ENCODE assay signal across 8 cellular contexts in the genomic region with DNA sequence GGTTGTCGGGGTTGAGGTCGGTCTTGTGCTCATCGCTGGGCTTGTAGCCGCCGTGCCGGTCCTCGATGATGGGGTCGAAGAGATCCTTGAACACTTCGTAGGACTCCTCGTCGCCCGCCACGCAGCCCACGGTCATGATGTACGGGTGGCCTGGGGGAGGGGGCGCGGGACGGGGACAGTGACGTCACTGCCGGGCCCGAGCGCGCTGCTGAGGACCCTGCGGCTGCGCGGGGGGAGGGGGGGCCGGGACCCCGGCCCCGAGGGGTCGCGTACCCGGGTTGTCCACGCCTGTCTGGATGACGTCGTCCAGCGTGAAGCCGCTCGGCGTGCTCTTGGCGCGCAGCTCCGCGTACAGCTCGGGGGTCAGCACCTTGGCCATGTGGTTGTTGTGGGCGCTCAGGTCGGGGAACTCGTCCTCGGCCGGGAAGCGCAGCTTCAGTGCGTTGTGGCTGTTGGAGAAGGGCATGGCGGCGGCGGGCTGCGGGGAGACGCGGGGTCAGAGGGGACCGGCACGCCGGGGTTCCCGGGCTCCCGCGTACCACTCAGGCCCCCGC. TPM values are rescaled to one million over a fixed set of nuclear protein-coding genes. Genes with fewer than 3 reads are reported as not detected.
DNase-seq lines count a peak whose midpoint lies in the region; ATAC-seq and TF ChIP-seq lines count a peak whose summit lies in the region.

No MANE protein-coding gene starts in this region.

- peak overlapping the region; percentile 51 for H3K4me3 ChIP-seq in skeletal muscle cell (ENCODE audit: low read depth, low read length)

- no peak overlapping the region for H3K27ac Mint-ChIP-seq in activated CD8-positive, alpha-beta memory T cell treated with anti-CD3 and anti-CD28 coated beads, Interleukin-2, amount 10 ng/mL, durations not matched to agents 7 days and 5 days

- no peak for DNase-seq in activated CD8-positive, alpha-beta memory T cell treated with anti-CD3 and anti-CD28 coated beads, Interleukin-2, amount 10 ng/mL, durations not matched to agents 7 days and 5 days
- DNase-seq in activated CD8-positive, alpha-beta memory T cell treated with anti-CD3 and anti-CD28 coated beads, Interleukin-2, amount 50 U/mL, for 4 hours: no peak
- DNase-seq in activated T-cell treated with anti-CD3 and anti-CD28 coated beads, Interleukin-2, amount 50 U/mL, for 4 hours: no peak
- DNase-seq in left cardiac atrium (peak; percentile 56), skeletal muscle cell (ENCODE audit: low read depth) (no peak), HPDE6-E6E7 (ENCODE audit: extremely low spot score) (no peak), GM13976 (ENCODE audit: low spot score) (no peak)
- DNase-seq in stimulated activated CD4-positive, alpha-beta T cell treated with anti-CD3 and anti-CD28 coated beads, Interleukin-12 subunit alpha, Interleukin-12 subunit beta, amount 100 ng/mL, for 4 hours: no peak

- H3K36me3 Mint-ChIP-seq in activated CD8-positive, alpha-beta memory T cell treated with anti-CD3 and anti-CD28 coated beads, Interleukin-2, amount 10 ng/mL, durations not matched to agents 7 days and 5 days: no peaks in the 10 kb centered on the region
- H3K36me3 Mint-ChIP-seq in activated T-cell treated with anti-CD3 and anti-CD28 coated beads, Interleukin-2, amount 50 U/mL, for 4 hours (ENCODE audit: insufficient read depth): no peaks in the 10 kb centered on the region

- in situ Hi-C loops in GM13976 (cut with MboI; ENCODE audit: low sequenced_read_pairs, unreplicated experiment): no loop called here

- intact Hi-C loops in left cardiac atrium (cut with DNase I): no loop called here

- CTCF ChIA-PET in activated CD8-positive, alpha-beta memory T cell treated with anti-CD3 and anti-CD28 coated beads, Interleukin-2, amount 10 ng/mL, durations not matched to agents 7 days and 5 days (lab: Charles Lee): interaction anchor here (0.7 to 1.3 kb wide), 4 partner anchors 10 to 198 kb away, joined by 3 to 7 read pairs (median 4); no protein-coding TSS in a partner anchor

- H3K4me3 Mint-ChIP-seq in activated CD8-positive, alpha-beta memory T cell treated with anti-CD3 and anti-CD28 coated beads, Interleukin-2, amount 10 ng/mL, durations not matched to agents 7 days and 5 days: no peak overlapping the region
- peak overlapping the region; percentile 45 for H3K4me3 Mint-ChIP-seq in activated T-cell treated with anti-CD3 and anti-CD28 coated beads, Interleukin-2, amount 50 U/mL, for 4 hours

- peaks cover 21% of the 10 kb centered on the region for H3K27me3 Mint-ChIP-seq in activated CD8-positive, alpha-beta memory T cell treated with anti-CD3 and anti-CD28 coated beads, Interleukin-2, amount 10 ng/mL, durations not matched to agents 7 days and 5 days
- peaks cover 8% of the 10 kb centered on the region for H3K27me3 Mint-ChIP-seq in activated T-cell treated with anti-CD3 and anti-CD28 coated beads, Interleukin-2, amount 50 U/mL, for 4 hours (ENCODE audit: low read depth)

- no peaks in the 10 kb centered on the region for H3K9me3 Mint-ChIP-seq in activated CD8-positive, alpha-beta memory T cell treated with anti-CD3 and anti-CD28 coated beads, Interleukin-2, amount 10 ng/mL, durations not matched to agents 7 days and 5 days (ENCODE audit: low read depth)
- no peaks in the 10 kb centered on the region for H3K9me3 Mint-ChIP-seq in activated T-cell treated with anti-CD3 and anti-CD28 coated beads, Interleukin-2, amount 50 U/mL, for 4 hours

- TF ChIP-seq CTCF in GM13976 (IDR thresholded peaks at IDR 0.05; ENCODE audit: borderline replicate concordance, control extremely low read depth, extremely low read depth, insufficient read depth, missing control alignments): no peak

- ATAC-seq in activated CD8-positive, alpha-beta memory T cell treated with anti-CD3 and anti-CD28 coated beads, Interleukin-2, amount 10 ng/mL, durations not matched to agents 7 days and 5 days: peak; percentile 3
- ATAC-seq in activated T-cell treated with anti-CD3 and anti-CD28 coated beads, Interleukin-2, amount 50 U/mL, for 4 hours: peak; percentile 4
- ATAC-seq in left cardiac atrium: no peak

- H3K4me1 Mint-ChIP-seq in activated CD8-positive, alpha-beta memory T cell treated with anti-CD3 and anti-CD28 coated beads, Interleukin-2, amount 10 ng/mL, durations not matched to agents 7 days and 5 days: peaks cover 14% of the 10 kb centered on the region
- H3K4me1 Mint-ChIP-seq in activated T-cell treated with anti-CD3 and anti-CD28 coated beads, Interleukin-2, amount 50 U/mL, for 4 hours (ENCODE audit: low read depth): peaks cover 6% of the 10 kb centered on the region

RNA-seq across cellular contexts. Expression of gene CKB, which starts 0.5 kb away (rescaled TPM):
- total RNA-seq in activated CD8-positive, alpha-beta memory T cell treated with anti-CD3 and anti-CD28 coated beads, Interleukin-2, amount 10 ng/mL, durations not matched to agents 7 days and 5 days: 1 to 10 TPM; 1.2 to 6.1 TPM
- 1 to 10 TPM; 4.1 to 7.6 (median 6.7) TPM for total RNA-seq in activated T-cell treated with anti-CD3 and anti-CD28 coated beads, Interleukin-2, amount 50 U/mL, for 4 hours
- 100 to 1,000 TPM; 407 to 412 TPM for total RNA-seq in left cardiac atrium

RNA-seq across cellular contexts. Expression of gene TRMT61A, which starts 6.9 kb away (rescaled TPM):
- total RNA-seq in activated CD8-positive, alpha-beta memory T cell treated with anti-CD3 and anti-CD28 coated beads, Interleukin-2, amount 10 ng/mL, durations not matched to agents 7 days and 5 days: 1 to 10 TPM; 7.3 to 9.6 TPM
- 10 to 100 TPM; 53.0 to 62.2 (median 61.5) TPM for total RNA-seq in activated T-cell treated with anti-CD3 and anti-CD28 coated beads, Interleukin-2, amount 50 U/mL, for 4 hours
- total RNA-seq in left cardiac atrium: 1 to 10 TPM; 6.0 to 8.5 TPM

RNA-seq across cellular contexts. Expression of gene BAG5, which starts 40.4 kb away (rescaled TPM):
- total RNA-seq in activated CD8-positive, alpha-beta memory T cell treated with anti-CD3 and anti-CD28 coated beads, Interleukin-2, amount 10 ng/mL, durations not matched to agents 7 days and 5 days: 10 to 100 TPM; 29.9 to 32.3 TPM
- 10 to 100 TPM; 31.4 to 35.6 (median 32.2) TPM for total RNA-seq in activated T-cell treated with anti-CD3 and anti-CD28 coated beads, Interleukin-2, amount 50 U/mL, for 4 hours
- 10 to 100 TPM; 15.2 to 23.6 TPM for total RNA-seq in left cardiac atrium

RNA-seq across cellular contexts. Expression of gene COA8, which starts 40.7 kb away (rescaled TPM):
- total RNA-seq in activated CD8-positive, alpha-beta memory T cell treated with anti-CD3 and anti-CD28 coated beads, Interleukin-2, amount 10 ng/mL, durations not matched to agents 7 days and 5 days: 10 to 100 TPM; 29.1 to 33.5 TPM
- 10 to 100 TPM; 42.0 to 53.2 (median 49.2) TPM for total RNA-seq in activated T-cell treated with anti-CD3 and anti-CD28 coated beads, Interleukin-2, amount 50 U/mL, for 4 hours
- 10 to 100 TPM; 37.8 to 42.5 TPM for total RNA-seq in left cardiac atrium

Comparison
In these comparisons a context has a peak if more than half of its experiments do, and no peak if none do; other contexts are left out.
1. ATAC-seq: peak in activated CD8-positive, alpha-beta memory T cell treated with anti-CD3 and anti-CD28 coated beads, Interleukin-2, amount 10 ng/mL, durations not matched to agents 7 days and 5 days (single experiment) and activated T-cell treated with anti-CD3 and anti-CD28 coated beads, Interleukin-2, amount 50 U/mL, for 4 hours (2 of 2); none in left cardiac atrium (0 of 2).
2. RNA of gene CKB, which starts 0.5 kb away (total RNA-seq): 407 to 412 TPM in left cardiac atrium; 4.1 to 7.6 TPM in activated T-cell treated with anti-CD3 and anti-CD28 coated beads, Interleukin-2, amount 50 U/mL, for 4 hours and 1.2 to 6.1 TPM in activated CD8-positive, alpha-beta memory T cell treated with anti-CD3 and anti-CD28 coated beads, Interleukin-2, amount 10 ng/mL, durations not matched to agents 7 days and 5 days; every median in the first group is over 10 times any median in the second.
3. RNA of gene TRMT61A, which starts 6.9 kb away (total RNA-seq): 53.0 to 62.2 TPM in activated T-cell treated with anti-CD3 and anti-CD28 coated beads, Interleukin-2, amount 50 U/mL, for 4 hours; 7.3 to 9.6 TPM in activated CD8-positive, alpha-beta memory T cell treated with anti-CD3 and anti-CD28 coated beads, Interleukin-2, amount 10 ng/mL, durations not matched to agents 7 days and 5 days and 6.0 to 8.5 TPM in left cardiac atrium; every median in the first group is over 4 times any median in the second.